Comparison of ENCODE assay signal across 12 cellular contexts in genomic region chr12:94550964-94551363, GRCh38.
"Had no signal": no experiment of that assay in that cellular context is flagged by ENCODE, and none has a peak within 500 bp of the region (broad histone marks: within the 10 kb centered on the region; RNA-seq: fewer than 3 reads in every experiment).

No MANE protein-coding gene starts in this region.

- H2AFZ ChIP-seq: neural progenitor cell had no signal

- H3K4me1 ChIP-seq: neural progenitor cell, right lobe of liver, suprapubic skin had no signal

- H3K9ac ChIP-seq: neural progenitor cell had no signal

- H3K36me3 ChIP-seq: neural progenitor cell, right lobe of liver, suprapubic skin had no signal

- DNase-seq: activated CD4-positive, alpha-beta memory T cell treated with anti-CD3 and anti-CD28 coated beads for 36 hours; activated CD4-positive, alpha-beta T cell treated with anti-CD3 and anti-CD28 coated beads for 36 hours; activated CD8-positive, alpha-beta memory T cell treated with anti-CD3 and anti-CD28 coated beads, Interleukin-2, amount 10 ng/mL, durations not matched to agents 7 days and 5 days; activated naive CD4-positive, alpha-beta T cell treated with anti-CD3 and anti-CD28 coated beads, Interleukin-2, amount 10 ng/mL, durations not matched to agents 7 days and 5 days; activated T-cell treated with anti-CD3 and anti-CD28 coated beads, Interleukin-2, amount 50 U/mL, for 24 hours; foreskin fibroblast; hypothalamus; kidney; right lobe of liver; trophoblast cell had no signal

- H3K4me3 ChIP-seq: neural progenitor cell, right lobe of liver, suprapubic skin had no signal

- H3K27ac ChIP-seq: neural progenitor cell, right lobe of liver, suprapubic skin had no signal

- H3K4me2 ChIP-seq: neural progenitor cell had no signal

- H3K9me3 ChIP-seq: right lobe of liver, suprapubic skin had no signal

- H3K27me3 ChIP-seq: neural progenitor cell, right lobe of liver, suprapubic skin had no signal
